In the genomic region with DNA sequence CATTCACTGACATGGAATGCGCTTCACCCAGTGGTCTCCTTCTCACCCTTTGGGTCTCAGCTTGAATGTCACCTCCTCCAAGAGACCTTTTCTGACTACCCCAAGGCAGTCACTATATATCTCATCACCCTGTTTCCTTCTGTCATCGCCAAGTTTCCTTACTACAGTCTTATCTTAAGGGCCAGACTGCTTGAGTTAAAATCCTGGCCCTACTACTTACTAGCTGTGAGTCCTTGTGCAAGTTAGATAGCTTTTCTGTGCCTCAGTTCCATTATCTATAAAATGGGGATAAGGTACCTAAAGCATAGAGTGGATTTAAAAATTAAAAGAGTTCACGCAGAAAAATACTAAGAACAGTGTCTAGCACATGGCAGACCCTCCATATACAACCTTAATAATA, we compare ENCODE assay signal across 14 cellular contexts.
DNase-seq lines count a peak whose midpoint lies in the region; ATAC-seq and TF ChIP-seq lines count a peak whose summit lies in the region.
"Had no signal": no experiment of that assay in that cellular context is flagged by ENCODE, and none has a peak within 500 bp of the region (broad histone marks: within the 10 kb centered on the region; RNA-seq: fewer than 3 reads in every experiment).

No MANE protein-coding gene starts in this region.

- intact Hi-C loops in dendritic cell treated with granulocyte-macrophage colony-stimulating factor and Interleukin-4, amounts not matched to agents 40 ng/mL and 50 ng/mL, for 4 days (cut with micrococcal nuclease): no loop called here
- intact Hi-C loops in transverse colon (cut with DNase I; ENCODE audit: low total_unique reads): no loop called here

- peaks cover 0 to 10% (median 0%) of the 10 kb centered on the region in 11 experiments; a peak in 2 of 22 replicates for H4K20me1 ChIP-seq in BLaER1 treated with 17β-estradiol and CSF1 and Interleukin-3, amounts not matched to agents 10 nM and 100 nM

- peak overlapping the region; percentile 69 to 90 (median 84) for H3K4me2 ChIP-seq in BLaER1 treated with 17β-estradiol and CSF1 and Interleukin-3, amounts not matched to agents 10 nM and 100 nM
- H3K4me2 ChIP-seq: SK-N-SH had no signal

- H3K27me3 Mint-ChIP-seq in dendritic cell treated with granulocyte-macrophage colony-stimulating factor and Interleukin-4, amounts not matched to agents 40 ng/mL and 50 ng/mL, for 4 days: peaks cover 72% of the 10 kb centered on the region

- TF ChIP-seq POLR2A in transverse colon (IDR thresholded peaks at IDR 0.05): no peak

- TF ChIP-seq EP300 in transverse colon (IDR thresholded peaks at IDR 0.05; ENCODE audit: low read depth): no peak

- H3K4me3 ChIP-seq in BLaER1 treated with 17β-estradiol and CSF1 and Interleukin-3, amounts not matched to agents 10 nM and 100 nM: peak overlapping the region in 2 of 10 experiments; percentile 28 to 30; a peak in 1 of 20 replicates
- H3K4me3 ChIP-seq in transverse colon: no peak overlapping the region
- H3K4me3 ChIP-seq: gastrocnemius medialis, HAP-1 had no signal

- peak overlapping the region in 6 of 11 experiments; percentile 23 to 59 (median 46); a peak in 9 of 22 replicates for H3K27ac ChIP-seq in BLaER1 treated with 17β-estradiol and CSF1 and Interleukin-3, amounts not matched to agents 10 nM and 100 nM
- H3K27ac ChIP-seq in transverse colon: no peak overlapping the region
- H3K27ac ChIP-seq: gastrocnemius medialis, WERI-Rb-1 had no signal

- peaks cover 17% of the 10 kb centered on the region for H3K9me3 Mint-ChIP-seq in dendritic cell treated with granulocyte-macrophage colony-stimulating factor and Interleukin-4, amounts not matched to agents 40 ng/mL and 50 ng/mL, for 4 days

- peaks cover 21 to 42% (median 28%) of the 10 kb centered on the region in 10 experiments for H3K4me1 ChIP-seq in BLaER1 treated with 17β-estradiol and CSF1 and Interleukin-3, amounts not matched to agents 10 nM and 100 nM
- no peaks in the 10 kb centered on the region for H3K4me1 ChIP-seq in transverse colon
- H3K4me1 ChIP-seq: gastrocnemius medialis, HAP-1 had no signal

- H3K9ac ChIP-seq in BLaER1 treated with 17β-estradiol and CSF1 and Interleukin-3, amounts not matched to agents 10 nM and 100 nM: 0 out of 22 replicates have a peak overlapping the region, but pooled peaks of 1 of the 11 experiments have one; percentile 8
- H3K9ac ChIP-seq: SK-N-SH had no signal

- H3K27me3 ChIP-seq in BLaER1 treated with 17β-estradiol and CSF1 and Interleukin-3, amounts not matched to agents 10 nM and 100 nM: peaks cover 0 to 6% (median 0%) of the 10 kb centered on the region in 11 experiments; a peak in 1 of 22 replicates
- peaks cover 26% of the 10 kb centered on the region for H3K27me3 ChIP-seq in transverse colon

- DNase-seq in kidney tubule cell (ENCODE audit: low spot score) (no peak), transverse colon (no peak), RKO (ENCODE audit: low spot score) (no peak), NCI-H226 (no peak)
- DNase-seq: cerebellar nuclear complex, gastrocnemius medialis, NCI-H2227 treated with DMSO at 0.1 percent for 48 hours, SK-N-SH, WERI-Rb-1 had no signal

- H3K4me1 Mint-ChIP-seq in dendritic cell treated with granulocyte-macrophage colony-stimulating factor and Interleukin-4, amounts not matched to agents 40 ng/mL and 50 ng/mL, for 4 days (ENCODE audit: low read depth): peaks cover 46% of the 10 kb centered on the region

- peak overlapping the region; percentile 28 for H3K27ac Mint-ChIP-seq in dendritic cell treated with granulocyte-macrophage colony-stimulating factor and Interleukin-4, amounts not matched to agents 40 ng/mL and 50 ng/mL, for 4 days

- in situ Hi-C loops in transverse colon (cut with MboI; ENCODE audit: low pct_ligation_motif_present in 1 of 4, low pct_unique_long_range_greater_than_20kb in 1 of 4, low sequenced_read_pairs in 3 of 4): no loop called here

- TF ChIP-seq CTCF in transverse colon (IDR thresholded peaks at IDR 0.05): no peak

- no peaks in the 10 kb centered on the region for H3K36me3 Mint-ChIP-seq in dendritic cell treated with granulocyte-macrophage colony-stimulating factor and Interleukin-4, amounts not matched to agents 40 ng/mL and 50 ng/mL, for 4 days (ENCODE audit: low read depth)

- 0 out of 22 replicates have a peak, but pooled peaks cover 0 to 3% (median 0%) of the 10 kb centered on the region in 11 experiments for H3K9me3 ChIP-seq in BLaER1 treated with 17β-estradiol and CSF1 and Interleukin-3, amounts not matched to agents 10 nM and 100 nM (replicated peaks in 1 of 11)
- H3K9me3 ChIP-seq in transverse colon: no peaks in the 10 kb centered on the region
- H3K9me3 ChIP-seq: gastrocnemius medialis, HAP-1, SK-N-SH had no signal

- WGBS in transverse colon (ENCODE audit: low coverage in 1 of 2), 2 donors: 81 to 86% methylated on average over 3 of the region's 3 CpGs

- no peaks in the 10 kb centered on the region for H3K36me3 ChIP-seq in BLaER1 treated with 17β-estradiol and CSF1 and Interleukin-3, amounts not matched to agents 10 nM and 100 nM
- H3K36me3 ChIP-seq in transverse colon: no peaks in the 10 kb centered on the region
- H3K36me3 ChIP-seq: gastrocnemius medialis, HAP-1 had no signal

- ATAC-seq in GM19351 (IDR thresholded peaks at IDR 0.05; ENCODE audit: unreplicated experiment) (peak; percentile 19), HG03354 (IDR thresholded peaks at IDR 0.05; ENCODE audit: poor library complexity, severe bottlenecking, unreplicated experiment) (peak; percentile 20)
- ATAC-seq: gastrocnemius medialis had no signal

- no peak overlapping the region for H3K4me3 Mint-ChIP-seq in dendritic cell treated with granulocyte-macrophage colony-stimulating factor and Interleukin-4, amounts not matched to agents 40 ng/mL and 50 ng/mL, for 4 days

Comparison
In these comparisons a context has a peak if more than half of its experiments do, and no peak if none do; other contexts are left out.
1. H3K27ac ChIP-seq: peak in BLaER1 treated with 17β-estradiol and CSF1 and Interleukin-3, amounts not matched to agents 10 nM and 100 nM (6 of 11); none in transverse colon (0 of 4).